ENCODE assay signal across 22 cellular contexts in the genomic region with DNA sequence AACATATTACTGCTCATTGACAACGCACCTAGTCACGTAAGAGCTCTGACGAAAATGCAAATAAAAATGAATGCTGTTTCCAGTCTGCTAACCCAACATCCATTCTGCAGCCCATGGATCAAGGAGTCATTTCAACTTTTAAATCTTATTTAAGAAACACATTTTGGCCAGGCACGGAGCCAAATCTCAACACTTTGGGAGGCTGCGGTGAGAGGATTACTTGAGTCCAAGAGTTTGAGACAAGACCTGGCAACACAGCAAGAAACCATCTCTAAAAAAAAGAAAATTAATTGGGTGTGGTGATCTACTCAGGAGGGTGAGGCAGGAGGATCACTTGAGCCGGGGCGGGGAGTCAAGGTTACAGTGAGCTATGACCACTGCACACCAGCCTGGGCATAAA. TPM values are rescaled to one million over a fixed set of nuclear protein-coding genes. Genes with fewer than 3 reads are reported as not detected.
"Had no signal": no experiment of that assay in that cellular context is flagged by ENCODE, and none has a peak within 500 bp of the region (broad histone marks: within the 10 kb centered on the region; RNA-seq: fewer than 3 reads in every experiment).

No MANE protein-coding gene starts in this region.

- H3K4me3 ChIP-seq: ascending aorta had no signal

- H3K4me1 ChIP-seq: ascending aorta had no signal

- ATAC-seq: activated CD8-positive, alpha-beta T cell treated with anti-CD3 and anti-CD28 coated beads for 36 hours; activated naive CD4-positive, alpha-beta T cell treated with anti-CD3 and anti-CD28 coated beads, Interleukin-2, amount 50 U/mL, for 72 hours; activated naive CD8-positive, alpha-beta T cell treated with anti-CD3 and anti-CD28 coated beads, Interleukin-2, amount 50 U/mL, for 24 hours had no signal

- H3K9me3 ChIP-seq: ascending aorta had no signal

- DNase-seq: activated CD4-positive, CD25-positive, alpha-beta regulatory T cell; activated CD8-positive, alpha-beta memory T cell treated with anti-CD3 and anti-CD28 coated beads, Interleukin-2, amount 50 U/mL, for 48 hours; activated CD8-positive, alpha-beta T cell treated with anti-CD3 and anti-CD28 coated beads for 36 hours; activated naive CD4-positive, alpha-beta T cell; activated naive CD8-positive, alpha-beta T cell treated with anti-CD3 and anti-CD28 coated beads, Interleukin-2, amount 50 U/mL, for 24 hours; activated T-cell treated with anti-CD3 and anti-CD28 coated beads, Interleukin-2, amount 50 U/mL, for 1 hour; amniotic stem cell; KG1; NCI-H1092 treated with DMSO at 0.1 percent for 48 hours; NCI-H1417 treated with DMSO at 0.1 percent for 48 hours; NCI-H1694; NCI-H2029 treated with DMSO at 0.1 percent for 48 hours; NCI-H345; NCI-H510A; NCI-H526 treated with DMSO at 0.1 percent for 48 hours; NCI-H82; SIG-M5; T-helper 2 cell; T1000 had no signal

- H3K27ac ChIP-seq: ascending aorta had no signal

- H3K27me3 ChIP-seq: ascending aorta had no signal

RNA-seq across cellular contexts. Expression of a gene that starts 22.4 kb away (rescaled TPM):
- total RNA-seq: activated CD8-positive, alpha-beta T cell treated with anti-CD3 and anti-CD28 coated beads for 36 hours; ascending aorta; OCI-LY7 had no signal

RNA-seq across cellular contexts. Expression of a gene that starts 42.5 kb away (rescaled TPM):
- total RNA-seq: ascending aorta had no signal
